20 cellular contexts compared by ENCODE assay signal in genomic region chr2:29879456-29879855, GRCh38. TPM values are rescaled to one million over a fixed set of nuclear protein-coding genes. Genes with fewer than 3 reads are reported as not detected.
DNase-seq lines count a peak whose midpoint lies in the region; ATAC-seq, FAIRE-seq and TF ChIP-seq lines count a peak whose summit lies in the region.
"Had no signal": no experiment of that assay in that cellular context is flagged by ENCODE, and none has a peak within 500 bp of the region (broad histone marks: within the 10 kb centered on the region; RNA-seq: fewer than 3 reads in every experiment).

No MANE protein-coding gene starts in this region.

- TF ChIP-seq CTCF in A549 (IDR thresholded peaks at IDR 0.05) (no peak), osteoblast (IDR thresholded peaks at IDR 0.05; ENCODE audit: extremely low read depth, low read depth, low read length) (no peak), lower leg skin (IDR thresholded peaks at IDR 0.05) (no peak), left ventricle myocardium inferior (IDR thresholded peaks at IDR 0.05; ENCODE audit: borderline replicate concordance) (no peak)

- no peaks in the 10 kb centered on the region for H3K36me3 ChIP-seq in osteoblast (ENCODE audit: insufficient read depth, low read length)
- H3K36me3 ChIP-seq in left ventricle myocardium inferior, result no peaks in the 10 kb centered on the region
- H3K36me3 ChIP-seq: BLaER1 had no signal

- 7% methylated on average over 2 of the region's 2 CpGs for WGBS in A549 (ENCODE audit: missing lambda C conversion rate)
- 36 to 54% methylated on average over 2 of the region's 2 CpGs for WGBS in lower leg skin, 2 donors

- H3K9me3 ChIP-seq in A549, result no peaks in the 10 kb centered on the region
- no peaks in the 10 kb centered on the region for H3K9me3 ChIP-seq in osteoblast (ENCODE audit: low read depth, low read length)
- H3K9me3 ChIP-seq in left ventricle myocardium inferior (replicated peaks), result peaks cover 4% of the 10 kb centered on the region
- H3K9me3 ChIP-seq: BLaER1 had no signal

- H3K27me3 ChIP-seq in osteoblast (ENCODE audit: insufficient read depth, low read length) (no peaks in the 10 kb centered on the region), left ventricle myocardium inferior (ENCODE audit: low read depth) (peaks cover 42% of the 10 kb centered on the region)
- H3K27me3 ChIP-seq: BLaER1 had no signal

- intact Hi-C loops in lower leg skin (cut with DNase I; ENCODE audit: low total_unique reads) (no loop called here), left ventricle myocardium inferior (cut with micrococcal nuclease) (no loop called here)

- CTCF ChIA-PET in A549 (lab: Yijun Ruan, JAX), result interaction anchor here (0.9 kb wide), 1 partner anchor 74 kb away, joined by 3 read pairs; no protein-coding TSS in a partner anchor

- TF ChIP-seq POLR2A in A549 (IDR thresholded peaks at IDR 0.05; ENCODE audit: low read length) (no peak), lower leg skin (IDR thresholded peaks at IDR 0.05) (no peak)

- POLR2A ChIA-PET in A549 (lab: Yijun Ruan, JAX), result no interaction called here

- TF ChIP-seq EP300 in A549 (IDR thresholded peaks at IDR 0.05), result no peak

- H3K27ac ChIP-seq in A549 (no peak overlapping the region), osteoblast (ENCODE audit: low read depth, low read length) (no peak overlapping the region), left ventricle myocardium inferior (replicated peaks) (no peak overlapping the region)
- H3K27ac ChIP-seq: 22Rv1, BLaER1 had no signal

- DNase-seq in A549 (ENCODE audit: low read depth in 1 of 2, low spot score in 1 of 2) (no peak), RPMI7951 (ENCODE audit: low read depth) (peak; percentile 6), left kidney (ENCODE audit: low read depth, low spot score) (peak; percentile 2), osteoblast (ENCODE audit: insufficient read length, low spot score, missing footprints) (peak; percentile 19), dermis blood vessel endothelial cell (no peak), lower leg skin (ENCODE audit: low spot score in 2 of 2) (no peak), left ventricle myocardium inferior (no peak)
- DNase-seq: CD4-positive, alpha-beta memory T cell; DMS79 treated with DMSO at 0.1 percent for 48 hours; GF-D8; H9 had no signal

- H2AFZ ChIP-seq in osteoblast (ENCODE audit: low read length), result no peak overlapping the region

- H3K4me3 ChIP-seq in A549 (no peak overlapping the region), osteoblast (ENCODE audit: insufficient read depth, low read length) (no peak overlapping the region), lower leg skin (ENCODE audit: low read depth, poor library complexity, severe bottlenecking) (no peak overlapping the region), left ventricle myocardium inferior (no peak overlapping the region)
- H3K4me3 ChIP-seq: BLaER1, GM12878 had no signal

- H3K4me2 ChIP-seq in A549 (peak overlapping the region; percentile 35; the same call in 1 of the 3 replicates), osteoblast (ENCODE audit: insufficient read depth, low read length) (no peak overlapping the region)
- H3K4me2 ChIP-seq: BLaER1 had no signal

- no peaks in the 10 kb centered on the region for H3K79me2 ChIP-seq in osteoblast (ENCODE audit: insufficient read depth, low read length)

- peaks cover 6% of the 10 kb centered on the region; the same call in 2 of the 3 replicates for H3K4me1 ChIP-seq in A549
- H3K4me1 ChIP-seq in osteoblast (ENCODE audit: insufficient read depth, low read length), result no peaks in the 10 kb centered on the region
- no peaks in the 10 kb centered on the region for H3K4me1 ChIP-seq in left ventricle myocardium inferior
- H3K4me1 ChIP-seq: BLaER1 had no signal

- 0 out of 6 replicates have a peak, but pooled peaks of 1 of the 2 experiments have one; percentile 21 for ATAC-seq in A549
- no peak for ATAC-seq in HG03097 (IDR thresholded peaks at IDR 0.05; ENCODE audit: low FRiP score, unreplicated experiment)
- ATAC-seq: GM12878 had no signal

- FAIRE-seq in A549 (lab: Jason Lieb, UNC), result no peak
- FAIRE-seq: GM12878, H1 had no signal

- no peaks in the 10 kb centered on the region for H4K20me1 ChIP-seq in osteoblast (ENCODE audit: insufficient read depth, low read length)
- H4K20me1 ChIP-seq: BLaER1 had no signal

- no peak for TF ChIP-seq RAD21 in A549 (conservative IDR thresholded peaks at IDR 0.05 in 1 of 2, IDR thresholded peaks at IDR 0.05 in 1 of 2)

TF ChIP-seq in A549, 52 proteins besides CTCF, POLR2A, EP300 and RAD21:
- TF ChIP-seq MYC (IDR thresholded peaks at IDR 0.05; ENCODE audit: borderline replicate concordance, low read length), result 0 out of 2 replicates have a peak, but pooled peaks have one; percentile 0
- no peak for TF ChIP-seq CHD2 (IDR thresholded peaks at IDR 0.05; ENCODE audit: low read length, partially characterized antibody)
- no peak for TF ChIP-seq KDM5A (IDR thresholded peaks at IDR 0.05)
- no peak for TF ChIP-seq KDM1A (IDR thresholded peaks at IDR 0.05; ENCODE audit: low read depth)
- TF ChIP-seq RCOR1 (IDR thresholded peaks at IDR 0.05; ENCODE audit: low read depth, low read length), result no peak
- no peak for TF ChIP-seq MAZ (IDR thresholded peaks at IDR 0.05; ENCODE audit: borderline replicate concordance, low read depth, low read length)
- TF ChIP-seq GATA3 (IDR thresholded peaks at IDR 0.05; ENCODE audit: borderline replicate concordance), result no peak

RNA-seq across cellular contexts. Expression of gene ALK, which starts 41.9 kb away (rescaled TPM):
- polyA plus RNA-seq in A549 (2011; rRNA removed) (not detected in 2 replicates), A549 (2017; fragmentation: RNase III; extraction: RNeasy Plus Mini Kit Qiagen cat#74134 plus additional on column Dnase treatment) (not detected in 3 replicates)
- not detected in 2 replicates for polyA plus RNA-seq in A549 (2012; cell fraction: cytosol; rRNA removed)
- not detected in 2 replicates for polyA plus RNA-seq in A549 (2012; cell fraction: nucleus; rRNA removed)
- polyA minus RNA-seq in A549 (2011; rRNA and poly(A)+ RNA removed), result not detected in 2 replicates
- 0.12 and 0.29 TPM in 2 replicates for total RNA-seq in RPMI7951 (2014; rRNA removed; shearing (Covaris generic))
- total RNA-seq in osteoblast (under 0.01 and 0.29 TPM in 2 replicates), dermis blood vessel endothelial cell (not detected in 2 replicates), lower leg skin (under 1 TPM in 1 of 4 donors, not detected in 3; 0.66 TPM), left ventricle myocardium inferior (0.14 TPM)
- total RNA-seq: Calu3; CD4-positive, alpha-beta memory T cell; GM12878; H9; HT-29 had no signal
- polyA plus RNA-seq: AG04450, CD14-positive monocyte had no signal

Comparison
In these comparisons a context has a peak if more than half of its experiments do, and no peak if none do; other contexts are left out.
1. DNase-seq: peak in RPMI7951 (single experiment), left kidney (single experiment) and osteoblast (single experiment); none in A549 (0 of 2), dermis blood vessel endothelial cell (single experiment), lower leg skin (0 of 2) and left ventricle myocardium inferior (single experiment).